ENCODE assay signal across 8 cellular contexts in genomic region chr7:74173491-74173865, GRCh38. TPM values are rescaled to one million over a fixed set of nuclear protein-coding genes. Genes with fewer than 3 reads are reported as not detected.
DNase-seq lines count a peak whose midpoint lies in the region; ATAC-seq and TF ChIP-seq lines count a peak whose summit lies in the region.

No MANE protein-coding gene starts in this region.

- peaks cover 4 to 17% of the 10 kb centered on the region in 2 donors for H3K36me3 Mint-ChIP-seq in CD4-positive, alpha-beta memory T cell

- no peak for TF ChIP-seq POLR2A in vagina (IDR thresholded peaks at IDR 0.05)

- no peaks in the 10 kb centered on the region for H3K27me3 ChIP-seq in CD4-positive, alpha-beta memory T cell (ENCODE audit: insufficient read depth, low read length)
- no peaks in the 10 kb centered on the region for H3K27me3 ChIP-seq in ascending aorta
- no peaks in the 10 kb centered on the region for H3K27me3 ChIP-seq in vagina

- peaks cover 29 to 52% (median 38%) of the 10 kb centered on the region in 4 donors for H3K4me1 Mint-ChIP-seq in CD4-positive, alpha-beta memory T cell

- DNase-seq in CD4-positive, alpha-beta memory T cell, result no peak
- no peak for DNase-seq in ascending aorta (ENCODE audit: low spot score in 2 of 2)
- DNase-seq in medulla oblongata (ENCODE audit: extremely low spot score), result peak; percentile 37
- no peak for DNase-seq in vagina (ENCODE audit: extremely low spot score in 2 of 2)
- no peak for DNase-seq in stimulated activated CD4-positive, alpha-beta T cell treated with anti-CD3 and anti-CD28 coated beads, Interleukin-2, amount 100 ng/mL, for 48 hours

- no peak for TF ChIP-seq CTCF in ascending aorta (IDR thresholded peaks at IDR 0.05)
- no peak for TF ChIP-seq CTCF in vagina (IDR thresholded peaks at IDR 0.05)

- no peaks in the 10 kb centered on the region for H3K36me3 ChIP-seq in CD4-positive, alpha-beta memory T cell (ENCODE audit: insufficient read depth, low read length)
- H3K36me3 ChIP-seq in ascending aorta (peaks cover 0 to 14% of the 10 kb centered on the region in 2 donors), vagina (no peaks in the 10 kb centered on the region)

- H3K4me3 Mint-ChIP-seq in CD4-positive, alpha-beta memory T cell, result peak overlapping the region; percentile 85 to 91 (median 90)

- H3K4me3 ChIP-seq in CD4-positive, alpha-beta memory T cell (ENCODE audit: low read length in 2 of 2), result peak overlapping the region; percentile 81 to 89
- H3K4me3 ChIP-seq in ascending aorta (peak overlapping the region; percentile 70 to 99), vagina (peak overlapping the region; percentile 60 to 91)

- peak overlapping the region; percentile 91 for H3K27ac ChIP-seq in CD4-positive, alpha-beta memory T cell (ENCODE audit: low read depth, low read length)
- H3K27ac ChIP-seq in ascending aorta (peak overlapping the region; percentile 87 to 90), vagina (peak overlapping the region; percentile 96)

- no peaks in the 10 kb centered on the region for H3K9me3 Mint-ChIP-seq in CD4-positive, alpha-beta memory T cell

- no peaks in the 10 kb centered on the region for H3K27me3 Mint-ChIP-seq in CD4-positive, alpha-beta memory T cell

- intact Hi-C loops in CD4-positive, alpha-beta memory T cell (cut with micrococcal nuclease), result no loop called here
- intact Hi-C loops in ascending aorta (cut with DNase I), result no loop called here
- intact Hi-C loops in vagina (cut with DNase I), result loop anchor here (10.0 kb wide), 1 partner anchor 89 kb away; the partner anchor contains the start of gene LIMK1

- H3K27ac Mint-ChIP-seq in CD4-positive, alpha-beta memory T cell, result peak overlapping the region; percentile 42 to 96 (median 90)

- H3K4me1 ChIP-seq in CD4-positive, alpha-beta memory T cell (ENCODE audit: insufficient read depth, low read length), result peaks cover 43% of the 10 kb centered on the region
- peaks cover 17 to 42% of the 10 kb centered on the region in 2 donors for H3K4me1 ChIP-seq in ascending aorta
- H3K4me1 ChIP-seq in vagina, result peaks cover 52% of the 10 kb centered on the region

- H3K9me3 ChIP-seq in CD4-positive, alpha-beta memory T cell (ENCODE audit: control insufficient read depth in 1 of 2, low read length in 2 of 2), result no peaks in the 10 kb centered on the region
- H3K9me3 ChIP-seq in ascending aorta (no peaks in the 10 kb centered on the region), vagina (no peaks in the 10 kb centered on the region)

- ATAC-seq in HG03439 (IDR thresholded peaks at IDR 0.05; ENCODE audit: unreplicated experiment) (peak; percentile 3), GM18519 (IDR thresholded peaks at IDR 0.05; ENCODE audit: low FRiP score, unreplicated experiment) (no peak), GM21529 (IDR thresholded peaks at IDR 0.05; ENCODE audit: unreplicated experiment) (no peak)

- POLR2A ChIA-PET in CD4-positive, alpha-beta memory T cell (lab: Charles Lee; ENCODE audit: partially characterized antibody), result interaction anchor here (0.7 to 2.9 kb wide), 10 partner anchors 11 to 105 kb away, joined by 3 to 30 read pairs (median 8); partner anchors contain the start of genes LIMK1 and RFC2

- CTCF ChIA-PET in CD4-positive, alpha-beta memory T cell (lab: Charles Lee; ENCODE audit: partially characterized antibody), result interaction anchor here (0.6 to 2.4 kb wide), 3 partner anchors 10 to 33 kb away, joined by 4 to 9 read pairs (median 5); no protein-coding TSS in a partner anchor

RNA-seq across cellular contexts. Expression of gene EIF4H, which starts 0.7 kb away (rescaled TPM):
- total RNA-seq in CD4-positive, alpha-beta memory T cell, result 100 to 1,000 TPM; 167 to 168 TPM
- polyA plus RNA-seq in CD4-positive, alpha-beta memory T cell, result 100 to 1,000 TPM; 225 to 316 TPM
- total RNA-seq in ascending aorta, result 150 TPM
- total RNA-seq in vagina, result 139 TPM

RNA-seq across cellular contexts. Expression of gene LAT2, which starts 36.3 kb away (rescaled TPM):
- 1 to 10 TPM; 2.7 to 2.8 TPM for total RNA-seq in CD4-positive, alpha-beta memory T cell
- polyA plus RNA-seq in CD4-positive, alpha-beta memory T cell, result 1 to 10 TPM; 1.6 to 3.6 TPM
- total RNA-seq in ascending aorta, result 1.5 TPM
- total RNA-seq in vagina, result 4.2 TPM
